Comparison of ENCODE assay signal across 9 cellular contexts in genomic region chr1:205325334-205325884, GRCh38. TPM values are rescaled to one million over a fixed set of nuclear protein-coding genes. Genes with fewer than 3 reads are reported as not detected.
DNase-seq lines count a peak whose midpoint lies in the region; ATAC-seq and TF ChIP-seq lines count a peak whose summit lies in the region.
"Had no signal": no experiment of that assay in that cellular context is flagged by ENCODE, and none has a peak within 500 bp of the region (broad histone marks: within the 10 kb centered on the region; RNA-seq: fewer than 3 reads in every experiment).

No MANE protein-coding gene starts in this region.

- H3K4me3 ChIP-seq in HFF-Myc (replicated peaks; ENCODE audit: low read depth, low read length), result no peak overlapping the region

- CTCF ChIA-PET in activated CD4-positive, alpha-beta memory T cell treated with anti-CD3 and anti-CD28 coated beads for 36 hours (lab: Charles Lee), result interaction anchor here (0.6 to 28.8 kb wide), 40 partner anchors 8 to 435 kb away, joined by 3 to 1370 read pairs (median 5); partner anchors contain the start of gene TMCC2

- DNase-seq in COLO668 (lab: John Stamatoyannopoulos, UW; ENCODE audit: unreplicated experiment), result peak; percentile 73
- peak; percentile 70 for DNase-seq in HFF-Myc (ENCODE audit: extremely low read depth, low read depth)
- DNase-seq in NCI-H774 (lab: John Stamatoyannopoulos, UW), result peak; percentile 51
- DNase-seq in activated CD4-positive, alpha-beta memory T cell treated with anti-CD3 and anti-CD28 coated beads for 36 hours, result peak; percentile 67
- peak; percentile 62 for DNase-seq in epidermal melanocyte (ENCODE audit: insufficient read length, low spot score)
- peak; percentile 50 for DNase-seq in middle frontal gyrus (ENCODE audit: extremely low spot score, low spot score)
- no peak for DNase-seq in type B pancreatic cell (ENCODE audit: extremely low spot score, unreplicated experiment)

- no peaks in the 10 kb centered on the region for H3K36me3 Mint-ChIP-seq in activated CD4-positive, alpha-beta memory T cell treated with anti-CD3 and anti-CD28 coated beads for 36 hours
- no peaks in the 10 kb centered on the region for H3K36me3 Mint-ChIP-seq in type B pancreatic cell

- peak overlapping the region; percentile 21 for H3K27ac Mint-ChIP-seq in activated CD4-positive, alpha-beta memory T cell treated with anti-CD3 and anti-CD28 coated beads for 36 hours
- H3K27ac Mint-ChIP-seq in type B pancreatic cell, result peak overlapping the region; percentile 53
- H3K27ac Mint-ChIP-seq: T-helper 1 cell treated with Interleukin-12 subunit alpha and Interleukin-12 subunit beta and Interleukin-4 antibody, amounts not matched to agents 30 μg/mL and 1 μg/mL, for 36 hours had no signal

- no peaks in the 10 kb centered on the region for H3K9me3 Mint-ChIP-seq in activated CD4-positive, alpha-beta memory T cell treated with anti-CD3 and anti-CD28 coated beads for 36 hours
- no peaks in the 10 kb centered on the region for H3K9me3 Mint-ChIP-seq in type B pancreatic cell
- H3K9me3 Mint-ChIP-seq: T-helper 1 cell treated with Interleukin-12 subunit alpha and Interleukin-12 subunit beta and Interleukin-4 antibody, amounts not matched to agents 30 μg/mL and 1 μg/mL, for 36 hours had no signal

- H3K27me3 Mint-ChIP-seq in activated CD4-positive, alpha-beta memory T cell treated with anti-CD3 and anti-CD28 coated beads for 36 hours, result peaks cover 4% of the 10 kb centered on the region
- peaks cover 22% of the 10 kb centered on the region for H3K27me3 Mint-ChIP-seq in type B pancreatic cell

- intact Hi-C loops in activated CD4-positive, alpha-beta memory T cell treated with anti-CD3 and anti-CD28 coated beads for 36 hours (cut with micrococcal nuclease), result loop anchor here (1.0 kb wide), 1 partner anchor 52 kb away; no protein-coding TSS in a partner anchor

- H3K4me3 Mint-ChIP-seq in activated CD4-positive, alpha-beta memory T cell treated with anti-CD3 and anti-CD28 coated beads for 36 hours, result no peak overlapping the region
- H3K4me3 Mint-ChIP-seq in type B pancreatic cell, result no peak overlapping the region
- H3K4me3 Mint-ChIP-seq: T-helper 1 cell treated with Interleukin-12 subunit alpha and Interleukin-12 subunit beta and Interleukin-4 antibody, amounts not matched to agents 30 μg/mL and 1 μg/mL, for 36 hours had no signal

- no peak for ATAC-seq in GM18520 (IDR thresholded peaks at IDR 0.05; ENCODE audit: unreplicated experiment)

- POLR2A ChIA-PET in activated CD4-positive, alpha-beta memory T cell treated with anti-CD3 and anti-CD28 coated beads for 36 hours (lab: Charles Lee), result interaction anchor here (1.1 to 2.1 kb wide), 2 partner anchors 52 to 307 kb away, joined by 3 to 14 read pairs; partner anchors contain the start of gene ELK4

- peaks cover 23% of the 10 kb centered on the region for H3K4me1 Mint-ChIP-seq in activated CD4-positive, alpha-beta memory T cell treated with anti-CD3 and anti-CD28 coated beads for 36 hours (ENCODE audit: low read depth)
- peaks cover 25% of the 10 kb centered on the region for H3K4me1 Mint-ChIP-seq in type B pancreatic cell (ENCODE audit: unreplicated experiment)

- TF ChIP-seq CTCF in HFF-Myc (IDR thresholded peaks at IDR 0.05; ENCODE audit: low read depth, low read length, missing control alignments), result peak; percentile 62
- TF ChIP-seq CTCF in type B pancreatic cell (conservative IDR thresholded peaks at IDR 0.05), result peak; percentile 90

RNA-seq across cellular contexts. Expression of gene NUAK2, which starts 3.9 kb away (rescaled TPM):
- total RNA-seq in activated CD4-positive, alpha-beta memory T cell treated with anti-CD3 and anti-CD28 coated beads for 36 hours, result 1 to 10 TPM; 4.4 to 4.5 TPM
- 13.5 and 17.7 TPM in 2 replicates for total RNA-seq in type B pancreatic cell (ENCODE audit: low replicate concordance)

RNA-seq across cellular contexts. Expression of gene KLHDC8A, which starts 31.3 kb away (rescaled TPM):
- not detected for total RNA-seq in activated CD4-positive, alpha-beta memory T cell treated with anti-CD3 and anti-CD28 coated beads for 36 hours
- 0.50 and 3.9 TPM in 2 replicates for total RNA-seq in type B pancreatic cell (ENCODE audit: low replicate concordance)
